In genomic region chr10:44284198-44285084, GRCh38 we compare ENCODE assay signal across 22 cellular contexts.
DNase-seq lines count a peak whose midpoint lies in the region; ATAC-seq, FAIRE-seq and TF ChIP-seq lines count a peak whose summit lies in the region.
"Had no signal": no experiment of that assay in that cellular context is flagged by ENCODE, and none has a peak within 500 bp of the region (broad histone marks: within the 10 kb centered on the region; RNA-seq: fewer than 3 reads in every experiment).

No MANE protein-coding gene starts in this region.

- FAIRE-seq in HepG2 (lab: Jason Lieb, UNC) = no peak
- FAIRE-seq: RCC 7860 had no signal

- H4K20me1 ChIP-seq in HepG2 (ENCODE audit: insufficient read depth, low read length) = no peaks in the 10 kb centered on the region

- H3K4me2 ChIP-seq in HepG2 (ENCODE audit: low read depth, low read length) = no peak overlapping the region
- H3K4me2 ChIP-seq in parathyroid adenoma (ENCODE audit: low read length) = no peak overlapping the region
- H3K4me2 ChIP-seq: KMS-11, SK-N-SH had no signal

- peaks cover 33% of the 10 kb centered on the region for H3K4me1 ChIP-seq in HepG2 (ENCODE audit: insufficient read depth, low read length)
- H3K4me1 ChIP-seq in parathyroid adenoma = peaks cover 34% of the 10 kb centered on the region
- no peaks in the 10 kb centered on the region for H3K4me1 ChIP-seq in body of pancreas

- ATAC-seq in HepG2 (peak; percentile 100), body of pancreas (no peak), HG03432 (IDR thresholded peaks at IDR 0.05; ENCODE audit: unreplicated experiment) (no peak)

- TF ChIP-seq EP300 in HepG2 (IDR thresholded peaks at IDR 0.05; ENCODE audit: low read depth in 2 of 2, low read length in 2 of 2) (no peak), HepG2 (CRISPR knock-in tag; IDR thresholded peaks at IDR 0.05; ENCODE audit: borderline replicate concordance) (no peak)

- H3K79me2 ChIP-seq in HepG2 (ENCODE audit: insufficient read depth, low read length) (no peaks in the 10 kb centered on the region), parathyroid adenoma (no peaks in the 10 kb centered on the region)

- 32% methylated on average over 4 of the region's 6 CpGs for WGBS in HepG2 (ENCODE audit: low lambda C conversion rate)
- WGBS in body of pancreas, 2 donors = 78 to 83% methylated on average over 6 of the region's 6 CpGs

- no peaks in the 10 kb centered on the region for H3K9me3 ChIP-seq in HepG2 (ENCODE audit: low read length)
- no peaks in the 10 kb centered on the region for H3K9me3 ChIP-seq in parathyroid adenoma (ENCODE audit: control insufficient read depth, low read length)
- H3K9me3 ChIP-seq in body of pancreas = no peaks in the 10 kb centered on the region
- H3K9me3 ChIP-seq in WERI-Rb-1 (ENCODE audit: severe bottlenecking) = no peaks in the 10 kb centered on the region
- H3K9me3 ChIP-seq: SK-N-SH had no signal

- no peak overlapping the region for H3K27ac Mint-ChIP-seq in activated CD4-positive, alpha-beta T cell treated with anti-CD3 and anti-CD28 coated beads, Interleukin-2, amount 10 ng/mL, durations not matched to agents 24 days and 14 days
- H3K27ac Mint-ChIP-seq: B cell had no signal

- no peaks in the 10 kb centered on the region for H3K4me1 Mint-ChIP-seq in activated CD4-positive, alpha-beta T cell treated with anti-CD3 and anti-CD28 coated beads, Interleukin-2, amount 10 ng/mL, durations not matched to agents 24 days and 14 days
- H3K4me1 Mint-ChIP-seq: B cell had no signal

- intact Hi-C loops in activated CD4-positive, alpha-beta T cell treated with anti-CD3 and anti-CD28 coated beads, Interleukin-2, amount 10 ng/mL, durations not matched to agents 24 days and 14 days (cut with micrococcal nuclease) = no loop called here
- intact Hi-C loops in HepG2 (cut with micrococcal nuclease; ENCODE audit: unreplicated experiment) (no loop called here), body of pancreas (cut with DNase I) (no loop called here)

- H3K9ac ChIP-seq in HepG2 (ENCODE audit: insufficient read depth, low read depth, low read length) = no peak overlapping the region
- no peak overlapping the region for H3K9ac ChIP-seq in parathyroid adenoma
- H3K9ac ChIP-seq: KMS-11, SK-N-SH had no signal

- peaks cover 0 to 5% of the 10 kb centered on the region in 2 experiments; a peak in 1 of 5 replicates for H3K27me3 ChIP-seq in HepG2 (ENCODE audit: control insufficient read depth in 1 of 2, insufficient read depth in 2 of 2, low read length in 2 of 2)
- no peaks in the 10 kb centered on the region for H3K27me3 ChIP-seq in parathyroid adenoma (ENCODE audit: control insufficient read depth, insufficient read depth, low read length)
- H3K27me3 ChIP-seq in body of pancreas = no peaks in the 10 kb centered on the region
- peaks cover 40% of the 10 kb centered on the region for H3K27me3 ChIP-seq in WERI-Rb-1 (ENCODE audit: insufficient read depth, low read depth, severe bottlenecking)

- H3K4me3 Mint-ChIP-seq in activated CD4-positive, alpha-beta T cell treated with anti-CD3 and anti-CD28 coated beads, Interleukin-2, amount 10 ng/mL, durations not matched to agents 24 days and 14 days = no peak overlapping the region
- H3K4me3 Mint-ChIP-seq: B cell had no signal

- peak; percentile 61; the same call in 1 of the 2 replicates for TF ChIP-seq RAD21 in HepG2 (CRISPR knock-in tag; IDR thresholded peaks at IDR 0.05)

- TF ChIP-seq CTCF in HepG2 (CRISPR knock-in tag; IDR thresholded peaks at IDR 0.05) (peak; percentile 59), parathyroid adenoma (IDR thresholded peaks at IDR 0.05) (peak; percentile 57), body of pancreas (IDR thresholded peaks at IDR 0.05) (peak in 2 of 7 experiments; percentile 9 to 13), WERI-Rb-1 (IDR thresholded peaks at IDR 0.05; ENCODE audit: low read depth, low read length) (no peak)

- DNase-seq in activated CD4-positive, alpha-beta T cell treated with anti-CD3 and anti-CD28 coated beads, Interleukin-2, amount 10 ng/mL, durations not matched to agents 24 days and 14 days = peak; percentile 36
- no peak for DNase-seq in activated CD4-positive, alpha-beta T cell treated with anti-CD3 and anti-CD28 coated beads for 4 hours
- DNase-seq in HepG2 (ENCODE audit: low spot score) = peak; percentile 23
- no peak for DNase-seq in body of pancreas
- no peak for DNase-seq in NCI-H510A treated with DMSO at 0.1 percent for 48 hours (lab: John Stamatoyannopoulos, UW)
- no peak for DNase-seq in WERI-Rb-1
- DNase-seq: COR-L47; DMS 273 treated with DMSO at 0.1 percent for 48 hours; DND-41; GF-D8; MV-4-11; NCI-H1694 treated with DMSO at 0.1 percent for 48 hours; NCI-H748 treated with DMSO at 0.1 percent for 48 hours; NK-92 treated with Interleukin-12 subunit alpha and Interleukin-12 subunit beta, amount 100 ng/mL, for 24 hours; Right ventricle myocardium superior; SK-N-SH had no signal

- no TSS peak for BruUV-seq in HepG2 (replicated peaks; lab: Mats Ljungman, UMichigan)

- POLR2A ChIA-PET in HepG2 (lab: Yijun Ruan, JAX) = no interaction called here

- no peaks in the 10 kb centered on the region for H3K36me3 ChIP-seq in HepG2 (replicated peaks in 1 of 2; ENCODE audit: control insufficient read depth in 1 of 2, insufficient read depth in 2 of 2, low read length in 2 of 2)
- no peaks in the 10 kb centered on the region for H3K36me3 ChIP-seq in parathyroid adenoma (ENCODE audit: control insufficient read depth, insufficient read depth, low read length)
- no peaks in the 10 kb centered on the region for H3K36me3 ChIP-seq in body of pancreas (replicated peaks in 1 of 2; ENCODE audit: insufficient read depth in 1 of 2, low read depth in 2 of 2)
- H3K36me3 ChIP-seq in WERI-Rb-1 = no peaks in the 10 kb centered on the region

- H3K27me3 Mint-ChIP-seq in activated CD4-positive, alpha-beta T cell treated with anti-CD3 and anti-CD28 coated beads, Interleukin-2, amount 10 ng/mL, durations not matched to agents 24 days and 14 days = peaks cover 5% of the 10 kb centered on the region
- H3K27me3 Mint-ChIP-seq: B cell had no signal

- H3K9me3 Mint-ChIP-seq in activated CD4-positive, alpha-beta T cell treated with anti-CD3 and anti-CD28 coated beads, Interleukin-2, amount 10 ng/mL, durations not matched to agents 24 days and 14 days = no peaks in the 10 kb centered on the region

- CTCF ChIA-PET in HepG2 (lab: Yijun Ruan, JAX; ENCODE audit: low intra/inter-chr PET ratio, low total read pairs) = interaction anchor here (0.6 kb wide), 1 partner anchor 63 kb away, joined by 3 read pairs; no protein-coding TSS in a partner anchor

- no peak overlapping the region for H3K4me3 ChIP-seq in HepG2 (replicated peaks in 1 of 3; ENCODE audit: insufficient read depth in 1 of 3, low read depth in 2 of 3, low read length in 3 of 3)
- H3K4me3 ChIP-seq in parathyroid adenoma (ENCODE audit: low read depth, low read length) = no peak overlapping the region
- no peak overlapping the region for H3K4me3 ChIP-seq in body of pancreas
- H3K4me3 ChIP-seq in WERI-Rb-1 (ENCODE audit: low read depth, low read length) = no peak overlapping the region

- no peaks in the 10 kb centered on the region for H3K36me3 Mint-ChIP-seq in activated CD4-positive, alpha-beta T cell treated with anti-CD3 and anti-CD28 coated beads, Interleukin-2, amount 10 ng/mL, durations not matched to agents 24 days and 14 days (ENCODE audit: low read depth)

- H3K27ac ChIP-seq in HepG2 (ENCODE audit: extremely low read length, insufficient read depth, low read length) = no peak overlapping the region
- H3K27ac ChIP-seq in parathyroid adenoma = peak overlapping the region; percentile 5
- H3K27ac ChIP-seq in body of pancreas = no peak overlapping the region
- H3K27ac ChIP-seq in WERI-Rb-1 = no peak overlapping the region
- H3K27ac ChIP-seq: 22Rv1, KMS-11 had no signal

- in situ Hi-C loops in HepG2 (cut with HindIII; ENCODE audit: extremely low pct_ligation_motif_present, low pct_unique_long_range_greater_than_20kb) = no loop called here

- no peak for TF ChIP-seq POLR2A in HepG2 (IDR thresholded peaks at IDR 0.05; ENCODE audit: insufficient read depth in 1 of 2, low read depth in 2 of 2, low read length in 2 of 2)
- TF ChIP-seq POLR2A in body of pancreas (IDR thresholded peaks at IDR 0.05) = no peak

- H2AFZ ChIP-seq in HepG2 (ENCODE audit: low read length) (no peak overlapping the region), parathyroid adenoma (peak overlapping the region; percentile 68)

TF ChIP-seq in HepG2, 621 proteins besides CTCF, POLR2A, EP300 and RAD21 (continues in another document):
- TF ChIP-seq ZNF263 (CRISPR knock-in tag; IDR thresholded peaks at IDR 0.05) (0 out of 2 replicates have a peak, but pooled peaks have one; percentile 24), ZNF484 (CRISPR knock-in tag; IDR thresholded peaks at IDR 0.05; ENCODE audit: borderline replicate concordance, low read depth) (no peak), HMGXB4 (CRISPR knock-in tag; IDR thresholded peaks at IDR 0.05; ENCODE audit: borderline replicate concordance in 1 of 2, low read depth in 1 of 2) (0 out of 4 replicates have a peak, but pooled peaks of 1 of the 2 experiments have one; percentile 33), SMAD3 (CRISPR knock-in tag; IDR thresholded peaks at IDR 0.05) (0 out of 2 replicates have a peak, but pooled peaks have one; percentile 22)

Comparison
In these comparisons a context has a peak if more than half of its experiments do, and no peak if none do; other contexts are left out.
1. DNase-seq: peak in activated CD4-positive, alpha-beta T cell treated with anti-CD3 and anti-CD28 coated beads, Interleukin-2, amount 10 ng/mL, durations not matched to agents 24 days and 14 days (single experiment) and HepG2 (single experiment); none in activated CD4-positive, alpha-beta T cell treated with anti-CD3 and anti-CD28 coated beads for 4 hours (0 of 2), body of pancreas (0 of 4), NCI-H510A treated with DMSO at 0.1 percent for 48 hours (single experiment) and WERI-Rb-1 (single experiment).